In genomic region chr20:58552366-58552934, GRCh38 we compare ENCODE assay signal across 17 cellular contexts. TPM values are rescaled to one million over a fixed set of nuclear protein-coding genes. Genes with fewer than 3 reads are reported as not detected.
"Had no signal": no experiment of that assay in that cellular context is flagged by ENCODE, and none has a peak within 500 bp of the region (broad histone marks: within the 10 kb centered on the region; RNA-seq: fewer than 3 reads in every experiment).

No MANE protein-coding gene starts in this region.

- DNase-seq: activated CD4-positive, alpha-beta T cell treated with anti-CD3 and anti-CD28 coated beads, Interleukin-2, amount 50 U/mL, for 4 hours; activated gamma-delta T cell; activated naive CD8-positive, alpha-beta T cell treated with anti-CD3 and anti-CD28 coated beads for 36 hours; activated T-cell treated with anti-CD3 and anti-CD28 coated beads, Interleukin-2, amount 50 U/mL, for 48 hours; aorta; mesendoderm; stimulated activated CD4-positive, alpha-beta T cell treated with anti-CD3 and anti-CD28 coated beads, Interleukin-2, amount 100 ng/mL, for 24 hours; stimulated activated naive B cell treated with anti-CD40 and anti-IgM and Interleukin-4, amounts not matched to agents 10 μg/mL and 1 μg/mL and 100 μg/mL, for 72 hours; substantia nigra; T-helper 17 cell; upper lobe of right lung had no signal

- H3K4me3 ChIP-seq: breast epithelium, upper lobe of right lung had no signal

- H3K36me3 ChIP-seq: breast epithelium, neutrophil, upper lobe of right lung had no signal

- H3K27ac Mint-ChIP-seq: activated naive CD8-positive, alpha-beta T cell treated with anti-CD3 and anti-CD28 coated beads for 36 hours; stimulated activated naive B cell treated with anti-CD40 and anti-IgM and Interleukin-4, amounts not matched to agents 10 μg/mL and 1 μg/mL and 100 μg/mL, for 72 hours; T-helper 17 cell had no signal

- H3K27ac ChIP-seq: neutrophil, upper lobe of right lung had no signal

- H3K27me3 ChIP-seq: breast epithelium, upper lobe of right lung had no signal

- H3K9me3 ChIP-seq: breast epithelium, neutrophil, upper lobe of right lung had no signal

- H3K36me3 Mint-ChIP-seq: activated naive CD8-positive, alpha-beta T cell treated with anti-CD3 and anti-CD28 coated beads for 36 hours; stimulated activated naive B cell treated with anti-CD40 and anti-IgM and Interleukin-4, amounts not matched to agents 10 μg/mL and 1 μg/mL and 100 μg/mL, for 72 hours had no signal

- H3K4me3 Mint-ChIP-seq: activated naive CD8-positive, alpha-beta T cell treated with anti-CD3 and anti-CD28 coated beads for 36 hours; stimulated activated naive B cell treated with anti-CD40 and anti-IgM and Interleukin-4, amounts not matched to agents 10 μg/mL and 1 μg/mL and 100 μg/mL, for 72 hours; T-helper 17 cell had no signal

- H3K4me1 Mint-ChIP-seq: activated naive CD8-positive, alpha-beta T cell treated with anti-CD3 and anti-CD28 coated beads for 36 hours; stimulated activated naive B cell treated with anti-CD40 and anti-IgM and Interleukin-4, amounts not matched to agents 10 μg/mL and 1 μg/mL and 100 μg/mL, for 72 hours had no signal

- H3K27me3 Mint-ChIP-seq: activated naive CD8-positive, alpha-beta T cell treated with anti-CD3 and anti-CD28 coated beads for 36 hours had no signal

- H3K4me1 ChIP-seq: breast epithelium, upper lobe of right lung had no signal

- ATAC-seq: activated CD4-positive, CD25-positive, alpha-beta regulatory T cell treated with anti-CD3 and anti-CD28 coated beads, Interleukin-2, amount 50 U/mL, for 24 hours; sciatic nerve; stimulated activated naive B cell treated with anti-CD40 and anti-IgM and Interleukin-4, amounts not matched to agents 10 μg/mL and 1 μg/mL and 100 μg/mL, for 72 hours; T-helper 17 cell; upper lobe of right lung had no signal

- H3K9me3 Mint-ChIP-seq: activated naive CD8-positive, alpha-beta T cell treated with anti-CD3 and anti-CD28 coated beads for 36 hours; stimulated activated naive B cell treated with anti-CD40 and anti-IgM and Interleukin-4, amounts not matched to agents 10 μg/mL and 1 μg/mL and 100 μg/mL, for 72 hours had no signal

RNA-seq across cellular contexts. Expression of gene APCDD1L, which starts 37.3 kb away (rescaled TPM):
- total RNA-seq: activated naive CD8-positive, alpha-beta T cell treated with anti-CD3 and anti-CD28 coated beads for 36 hours; frontal cortex; liver; T-helper 17 cell; upper lobe of right lung had no signal
